9 cellular contexts compared by ENCODE assay signal in the genomic region with DNA sequence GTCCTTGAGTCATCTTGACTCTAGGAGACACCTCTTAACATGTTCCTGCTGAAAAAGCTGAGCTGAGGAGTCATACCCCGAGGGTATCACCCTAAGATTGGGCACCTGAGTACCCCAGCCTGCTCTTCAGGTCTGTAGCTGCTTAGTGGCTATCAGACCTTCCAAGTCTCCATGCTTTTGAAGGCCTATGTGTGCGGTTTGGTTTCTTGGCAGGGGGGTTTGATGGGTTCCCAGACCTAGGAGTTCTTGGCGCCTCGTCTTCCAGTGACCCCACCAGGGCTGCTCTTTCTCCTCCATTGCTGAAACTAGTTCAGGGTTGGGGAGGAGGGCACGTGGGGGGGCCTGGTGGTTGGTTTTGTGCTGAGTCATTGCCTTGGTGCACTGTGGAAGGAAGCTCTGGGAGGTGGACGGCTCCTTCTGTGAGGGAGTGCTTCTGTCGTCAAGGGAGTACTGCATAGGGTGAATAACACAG. TPM values are rescaled to one million over a fixed set of nuclear protein-coding genes. Genes with fewer than 3 reads are reported as not detected.
DNase-seq lines count a peak whose midpoint lies in the region; TF ChIP-seq lines count a peak whose summit lies in the region.
"Had no signal": no experiment of that assay in that cellular context is flagged by ENCODE, and none has a peak within 500 bp of the region (broad histone marks: within the 10 kb centered on the region; RNA-seq: fewer than 3 reads in every experiment).

No MANE protein-coding gene starts in this region.

- H3K4me2 ChIP-seq in PC-9, result no peak overlapping the region

- intact Hi-C loops in CD14-positive monocyte (cut with micrococcal nuclease), result loop anchor here in 1 of 2 donors (5.0 to 10.0 kb wide), 2 partner anchors 37 to 264 kb away; a partner anchor contains a TSS
- intact Hi-C loops in PC-9 (cut with micrococcal nuclease; ENCODE audit: unreplicated experiment), result no loop called here

- no peaks in the 10 kb centered on the region for H3F3A ChIP-seq in PC-9 (ENCODE audit: insufficient read depth, low read depth)

- peak overlapping the region in 1 of 2 donors; percentile 15 for H3K4me3 Mint-ChIP-seq in CD14-positive monocyte
- H3K4me3 Mint-ChIP-seq in mesothelial cell of epicardium, result no peak overlapping the region

- H3K27me3 Mint-ChIP-seq in CD14-positive monocyte (ENCODE audit: low read depth in 3 of 3), result peaks cover 2 to 5% (median 2%) of the 10 kb centered on the region in 3 donors
- H3K27me3 Mint-ChIP-seq in mesothelial cell of epicardium (ENCODE audit: low read depth), result no peaks in the 10 kb centered on the region

- POLR2A ChIA-PET in PC-9 (lab: Charles Lee; ENCODE audit: unreplicated experiment), result no interaction called here

- H3K4me1 Mint-ChIP-seq in CD14-positive monocyte, result peaks cover 67% of the 10 kb centered on the region
- H3K4me1 Mint-ChIP-seq in mesothelial cell of epicardium, result peaks cover 7% of the 10 kb centered on the region

- H3K4me3 ChIP-seq in PC-9, result no peak overlapping the region
- H3K4me3 ChIP-seq: prostate gland had no signal

- no TSS peak for BruUV-seq in PC-9 (replicated peaks; lab: Mats Ljungman, UMichigan)

- H3K27ac Mint-ChIP-seq in CD14-positive monocyte (peak overlapping the region; percentile 64 to 88 (median 77)), mesothelial cell of epicardium (peak overlapping the region; percentile 47)

- no peaks in the 10 kb centered on the region for H3K9me2 ChIP-seq in PC-9 (ENCODE audit: insufficient read depth)

- peak overlapping the region; percentile 70 for H3K27ac ChIP-seq in KOPT-K1 (ENCODE audit: low read depth, low read length, poor library complexity, severe bottlenecking)
- H3K27ac ChIP-seq in PC-9, result no peak overlapping the region
- H3K27ac ChIP-seq: prostate gland had no signal

- no peak for TF ChIP-seq CTCF in CD14-positive monocyte (IDR thresholded peaks at IDR 0.05)
- TF ChIP-seq CTCF in mesothelial cell of epicardium (IDR thresholded peaks at IDR 0.05; ENCODE audit: unreplicated experiment), result no peak
- TF ChIP-seq CTCF in PC-9 (conservative IDR thresholded peaks at IDR 0.05), result no peak

- peaks cover 42 to 43% of the 10 kb centered on the region in 2 donors for H3K36me3 Mint-ChIP-seq in CD14-positive monocyte
- H3K36me3 Mint-ChIP-seq in mesothelial cell of epicardium, result peaks cover 23% of the 10 kb centered on the region

- H3K79me2 ChIP-seq in PC-9 (ENCODE audit: low read depth), result peaks cover 80% of the 10 kb centered on the region

- peaks cover 0 to 3% (median 0%) of the 10 kb centered on the region in 7 donors for H3K9me3 Mint-ChIP-seq in CD14-positive monocyte
- peaks cover 1% of the 10 kb centered on the region for H3K9me3 Mint-ChIP-seq in mesothelial cell of epicardium

- CTCF ChIA-PET in PC-9 (lab: Charles Lee), result no interaction called here

- H3K4me1 ChIP-seq in PC-9 (replicated peaks; ENCODE audit: insufficient read depth), result no peaks in the 10 kb centered on the region
- H3K4me1 ChIP-seq: prostate gland had no signal

- no peaks in the 10 kb centered on the region for H3K27me3 ChIP-seq in PC-9 (ENCODE audit: insufficient read depth, low read depth)

- H3K9me3 ChIP-seq in KOPT-K1 (ENCODE audit: insufficient read depth, low read length, poor library complexity, severe bottlenecking), result no peaks in the 10 kb centered on the region
- no peaks in the 10 kb centered on the region for H3K9me3 ChIP-seq in PC-9 (ENCODE audit: insufficient read depth, low read depth)
- H3K9me3 ChIP-seq: prostate gland had no signal

- H3K36me3 ChIP-seq in KOPT-K1 (ENCODE audit: insufficient read depth, low read length), result peaks cover 33% of the 10 kb centered on the region
- 0 out of 2 replicates have a peak, but pooled peaks cover 4% of the 10 kb centered on the region for H3K36me3 ChIP-seq in PC-9 (ENCODE audit: low read depth)
- H3K36me3 ChIP-seq: prostate gland had no signal

- H2AFZ ChIP-seq in PC-9, result no peak overlapping the region

- DNase-seq in CD14-positive monocyte (ENCODE audit: low spot score) (no peak), amniotic epithelial cell (ENCODE audit: low read depth) (peak; percentile 78), mesothelial cell of epicardium (ENCODE audit: low spot score in 2 of 2, unreplicated experiment in 2 of 2) (no peak), PC-9 (no peak), NOMO-1 treated with DMSO at 0.1 percent for 48 hours (lab: John Stamatoyannopoulos, UW; ENCODE audit: unreplicated experiment) (no peak)
- DNase-seq in activated effector memory CD4-positive, alpha-beta T cell treated with Interleukin-2 at 50 U/mL for 16 hours, result no peak
- no peak for DNase-seq in activated naive CD4-positive, alpha-beta T cell treated with anti-CD3 and anti-CD28 coated beads, Interleukin-2, amount 50 U/mL, for 16 hours

- H4K20me1 ChIP-seq in PC-9 (ENCODE audit: insufficient read depth), result peaks cover 17% of the 10 kb centered on the region

RNA-seq across cellular contexts. Expression of a gene that starts 20.1 kb away (rescaled TPM):
- polyA plus RNA-seq in CD14-positive monocyte, result 1 to 10 TPM; 6.9 to 8.2 TPM
- 107 to 112 TPM (median 111 TPM) in 3 replicates for total RNA-seq in mesothelial cell of epicardium
- 50.9 and 53.1 TPM in 2 replicates for total RNA-seq in PC-9 (2021)
